8 cellular contexts compared by ENCODE assay signal in genomic region chr1:32989160-32989894, GRCh38. TPM values are rescaled to one million over a fixed set of nuclear protein-coding genes. Genes with fewer than 3 reads are reported as not detected.
DNase-seq lines count a peak whose midpoint lies in the region; ATAC-seq and TF ChIP-seq lines count a peak whose summit lies in the region.

No MANE protein-coding gene starts in this region.

- no peaks in the 10 kb centered on the region for H3K9me3 Mint-ChIP-seq in activated naive CD4-positive, alpha-beta T cell treated with anti-CD3 and anti-CD28 coated beads, Interleukin-2, amount 10 ng/mL, durations not matched to agents 7 days and 5 days

- WGBS in heart right ventricle, 2 donors, result 39 to 50% methylated on average over 6 of the region's 6 CpGs
- 37 to 51% (median 45%) methylated on average over 6 of the region's 6 CpGs for WGBS in spleen, 5 donors

- no peak overlapping the region for H3K9ac ChIP-seq in Karpas-422 (ENCODE audit: low read length)

- H3K36me3 Mint-ChIP-seq in activated naive CD4-positive, alpha-beta T cell treated with anti-CD3 and anti-CD28 coated beads, Interleukin-2, amount 10 ng/mL, durations not matched to agents 7 days and 5 days, result peaks cover 1% of the 10 kb centered on the region

- no peak overlapping the region for H2AFZ ChIP-seq in Karpas-422 (ENCODE audit: low read length)

- no peak overlapping the region for H3K4me2 ChIP-seq in Karpas-422 (ENCODE audit: low read depth, low read length, poor library complexity, severe bottlenecking)

- H4K20me1 ChIP-seq in Karpas-422 (ENCODE audit: insufficient read depth, low read depth, low read length), result no peaks in the 10 kb centered on the region

- H3K27ac ChIP-seq in Karpas-422 (ENCODE audit: low read length) (0 out of 2 replicates have a peak overlapping the region, but pooled peaks have one; percentile 32), heart right ventricle (peak overlapping the region in 9 of 10 donors; percentile 17 to 90 (median 66)), spleen (peak overlapping the region; percentile 53 to 94 (median 82))

- ATAC-seq in heart right ventricle (peak; percentile 61 to 87 (median 80)), HG02798 (IDR thresholded peaks at IDR 0.05; ENCODE audit: poor library complexity, unreplicated experiment) (no peak), GM19395 (IDR thresholded peaks at IDR 0.05; ENCODE audit: unreplicated experiment) (no peak)

- no peak overlapping the region for H3K4me3 Mint-ChIP-seq in activated naive CD4-positive, alpha-beta T cell treated with anti-CD3 and anti-CD28 coated beads, Interleukin-2, amount 10 ng/mL, durations not matched to agents 7 days and 5 days

- peaks cover 60% of the 10 kb centered on the region for H3K4me1 Mint-ChIP-seq in activated naive CD4-positive, alpha-beta T cell treated with anti-CD3 and anti-CD28 coated beads, Interleukin-2, amount 10 ng/mL, durations not matched to agents 7 days and 5 days

- H3K27ac Mint-ChIP-seq in activated naive CD4-positive, alpha-beta T cell treated with anti-CD3 and anti-CD28 coated beads, Interleukin-2, amount 10 ng/mL, durations not matched to agents 7 days and 5 days, result peak overlapping the region; percentile 20

- H3K9me2 ChIP-seq in Karpas-422 (replicated peaks; ENCODE audit: insufficient read depth, low read length), result no peaks in the 10 kb centered on the region

- TF ChIP-seq POLR2A in spleen (IDR thresholded peaks at IDR 0.05), result no peak

- H3K4me1 ChIP-seq in Karpas-422 (ENCODE audit: low read length), result peaks cover 42% of the 10 kb centered on the region
- peaks cover 12 to 93% (median 53%) of the 10 kb centered on the region in 9 donors for H3K4me1 ChIP-seq in heart right ventricle
- peaks cover 32 to 74% (median 66%) of the 10 kb centered on the region in 6 donors for H3K4me1 ChIP-seq in spleen

- CTCF ChIA-PET in activated naive CD4-positive, alpha-beta T cell treated with anti-CD3 and anti-CD28 coated beads, Interleukin-2, amount 10 ng/mL, durations not matched to agents 7 days and 5 days (lab: Charles Lee), result no interaction called here

- H3K27me3 ChIP-seq in Karpas-422 (ENCODE audit: low read length), result no peaks in the 10 kb centered on the region
- no peaks in the 10 kb centered on the region for H3K27me3 ChIP-seq in heart right ventricle
- no peaks in the 10 kb centered on the region for H3K27me3 ChIP-seq in spleen (replicated peaks in 1 of 7)

- intact Hi-C loops in heart right ventricle (cut with DNase I) (loop anchor here in 1 of 10 donors (2.0 kb wide), 1 partner anchor 25 kb away; the partner anchor contains the start of gene RNF19B), spleen (cut with DNase I; ENCODE audit: low total_unique reads) (no loop called here)

- TF ChIP-seq CTCF in heart right ventricle (IDR thresholded peaks at IDR 0.05) (no peak), spleen (IDR thresholded peaks at IDR 0.05 in 8 of 11, conservative IDR thresholded peaks at IDR 0.05 in 3 of 11) (no peak)

- no peaks in the 10 kb centered on the region for H3K27me3 Mint-ChIP-seq in activated naive CD4-positive, alpha-beta T cell treated with anti-CD3 and anti-CD28 coated beads, Interleukin-2, amount 10 ng/mL, durations not matched to agents 7 days and 5 days

- H3K36me3 ChIP-seq in Karpas-422 (ENCODE audit: insufficient read depth, low read length) (no peaks in the 10 kb centered on the region), heart right ventricle (no peaks in the 10 kb centered on the region), spleen (no peaks in the 10 kb centered on the region)

- no peaks in the 10 kb centered on the region for H3K79me2 ChIP-seq in Karpas-422 (ENCODE audit: low read length)

- H3K9me3 ChIP-seq in Karpas-422 (ENCODE audit: low read length) (no peaks in the 10 kb centered on the region), heart right ventricle (no peaks in the 10 kb centered on the region), spleen (no peaks in the 10 kb centered on the region)

- peak; percentile 85 to 87 for DNase-seq in AML-193 (lab: John Stamatoyannopoulos, UW)
- DNase-seq in Karpas-422, result no peak
- DNase-seq in activated naive CD4-positive, alpha-beta T cell treated with anti-CD3 and anti-CD28 coated beads, Interleukin-2, amount 10 ng/mL, durations not matched to agents 7 days and 5 days, result peak; percentile 38
- peak; percentile 42 to 89 for DNase-seq in heart right ventricle
- DNase-seq in spleen, result peak; percentile 82
- DNase-seq in superior temporal gyrus (ENCODE audit: extremely low spot score), result no peak

- H3K4me3 ChIP-seq in Karpas-422 (ENCODE audit: low read length) (no peak overlapping the region), heart right ventricle (no peak overlapping the region), spleen (peak overlapping the region in 1 of 8 donors; percentile 41)

RNA-seq across cellular contexts. Expression of gene RNF19B, which starts 24.7 kb away (rescaled TPM):
- 86.1 and 160 TPM in 2 replicates for total RNA-seq in Karpas-422 (2014; rRNA removed; shearing (Covaris generic); ENCODE audit: low replicate concordance)
- total RNA-seq in heart right ventricle (10 to 100 TPM; 10.2 to 36.9 (median 13.8) TPM), spleen (10 to 100 TPM; 20.1 to 38.4 (median 26.7) TPM)
- polyA plus RNA-seq in heart right ventricle (1 to 10 TPM; 1.1 to 7.0 TPM), spleen (1 to 10 TPM; 3.6 to 9.0 (median 4.4) TPM)

RNA-seq across cellular contexts. Expression of gene AK2, which starts 47.4 kb away (rescaled TPM):
- total RNA-seq in Karpas-422 (2014; rRNA removed; shearing (Covaris generic); ENCODE audit: low replicate concordance), result 145 and 287 TPM in 2 replicates
- total RNA-seq in heart right ventricle (100 to 1,000 TPM in 9 of 10 donors, 10 to 100 TPM in 1; 93.3 to 154 (median 111) TPM), spleen (100 to 1,000 TPM in 4 of 7 donors, 10 to 100 TPM in 3; 83.9 to 139 (median 103) TPM)
- polyA plus RNA-seq in heart right ventricle (100 to 1,000 TPM; 175 to 305 TPM), spleen (10 to 100 TPM; 42.8 to 75.1 (median 74.7) TPM)

Comparison
In these comparisons a context has a peak if more than half of its experiments do, and no peak if none do; other contexts are left out.
1. DNase-seq: peak in AML-193 (2 of 2), activated naive CD4-positive, alpha-beta T cell treated with anti-CD3 and anti-CD28 coated beads, Interleukin-2, amount 10 ng/mL, durations not matched to agents 7 days and 5 days (single experiment), heart right ventricle (2 of 2) and spleen (single experiment); none in Karpas-422 (single experiment) and superior temporal gyrus (single experiment).
2. H3K27ac ChIP-seq: peak in every context shown above with its lines; median percentile 82 in spleen; 66 in heart right ventricle; 32 in Karpas-422.
3. ATAC-seq: peak in heart right ventricle (8 of 8); none in HG02798 (single experiment) and GM19395 (single experiment).